1 cellular context compared by ENCODE assay signal in genomic region chr2:242038928-242039341, GRCh38.
TF ChIP-seq lines count a peak whose summit lies in the region.

No MANE protein-coding gene starts in this region.

TF ChIP-seq in HepG2, 621 proteins besides CTCF, POLR2A, EP300 and RAD21 (continued from another document):
- TF ChIP-seq ZNF639 (CRISPR knock-in tag; conservative IDR thresholded peaks at IDR 0.05) (no peak), ZNF225 (CRISPR knock-in tag; IDR thresholded peaks at IDR 0.05) (peak; percentile 47; the same call in 1 of the 2 replicates), ZNF510 (CRISPR knock-in tag; IDR thresholded peaks at IDR 0.05; ENCODE audit: low read depth) (no peak), ZNF687 (CRISPR knock-in tag; IDR thresholded peaks at IDR 0.05) (0 out of 2 replicates have a peak, but pooled peaks have one; percentile 17), KDM5B (CRISPR knock-in tag; IDR thresholded peaks at IDR 0.05; ENCODE audit: borderline replicate concordance) (0 out of 2 replicates have a peak, but pooled peaks have one; percentile 8), FOXP1 (IDR thresholded peaks at IDR 0.05) (no peak), FOXP1 (CRISPR knock-in tag; IDR thresholded peaks at IDR 0.05) (no peak), IRF9 (CRISPR knock-in tag; IDR thresholded peaks at IDR 0.05; ENCODE audit: borderline replicate concordance) (0 out of 2 replicates have a peak, but pooled peaks have one; percentile 62), THAP9 (CRISPR knock-in tag; IDR thresholded peaks at IDR 0.05; ENCODE audit: borderline replicate concordance) (peak; percentile 10; the same call in 1 of the 2 replicates), BRCA1 (CRISPR knock-in tag; IDR thresholded peaks at IDR 0.05) (no peak), SRY (CRISPR knock-in tag; IDR thresholded peaks at IDR 0.05) (no peak)
